ENCODE assay signal across 1 cellular context in genomic region chr9:33460854-33461253, GRCh38.
TF ChIP-seq lines count a peak whose summit lies in the region.

No MANE protein-coding gene starts in this region.

TF ChIP-seq in IMR-90, 13 proteins besides CTCF, POLR2A, EP300 and RAD21:
- TF ChIP-seq FOS (IDR thresholded peaks at IDR 0.05; ENCODE audit: low read depth, low read length) (no peak), RCOR1 (IDR thresholded peaks at IDR 0.05; ENCODE audit: insufficient replicate concordance, low read length) (no peak), CEBPB (IDR thresholded peaks at IDR 0.05; ENCODE audit: low read depth, low read length) (no peak), NFE2L2 (IDR thresholded peaks at IDR 0.05; ENCODE audit: low read depth, low read length) (no peak), BHLHE40 (IDR thresholded peaks at IDR 0.05; ENCODE audit: low read depth, low read length) (no peak), MXI1 (IDR thresholded peaks at IDR 0.05; ENCODE audit: borderline replicate concordance, low read depth, low read length) (no peak), CHD1 (IDR thresholded peaks at IDR 0.05; ENCODE audit: low read depth, low read length) (no peak), SMC3 (IDR thresholded peaks at IDR 0.05; ENCODE audit: low read depth, low read length) (no peak), MAZ (IDR thresholded peaks at IDR 0.05; ENCODE audit: borderline replicate concordance, low read depth, low read length) (no peak), MAFK (IDR thresholded peaks at IDR 0.05; ENCODE audit: low read depth, low read length) (no peak), RFX5 (IDR thresholded peaks at IDR 0.05; ENCODE audit: low read depth, low read length) (no peak)
- TF ChIP-seq, protein P1, sequence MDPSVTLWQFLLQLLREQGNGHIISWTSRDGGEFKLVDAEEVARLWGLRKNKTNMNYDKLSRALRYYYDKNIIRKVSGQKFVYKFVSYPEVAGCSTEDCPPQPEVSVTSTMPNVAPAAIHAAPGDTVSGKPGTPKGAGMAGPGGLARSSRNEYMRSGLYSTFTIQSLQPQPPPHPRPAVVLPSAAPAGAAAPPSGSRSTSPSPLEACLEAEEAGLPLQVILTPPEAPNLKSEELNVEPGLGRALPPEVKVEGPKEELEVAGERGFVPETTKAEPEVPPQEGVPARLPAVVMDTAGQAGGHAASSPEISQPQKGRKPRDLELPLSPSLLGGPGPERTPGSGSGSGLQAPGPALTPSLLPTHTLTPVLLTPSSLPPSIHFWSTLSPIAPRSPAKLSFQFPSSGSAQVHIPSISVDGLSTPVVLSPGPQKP (IDR thresholded peaks at IDR 0.05; ENCODE audit: borderline replicate concordance, low read depth, low read length), result no peak
- TF ChIP-seq, protein P2, sequence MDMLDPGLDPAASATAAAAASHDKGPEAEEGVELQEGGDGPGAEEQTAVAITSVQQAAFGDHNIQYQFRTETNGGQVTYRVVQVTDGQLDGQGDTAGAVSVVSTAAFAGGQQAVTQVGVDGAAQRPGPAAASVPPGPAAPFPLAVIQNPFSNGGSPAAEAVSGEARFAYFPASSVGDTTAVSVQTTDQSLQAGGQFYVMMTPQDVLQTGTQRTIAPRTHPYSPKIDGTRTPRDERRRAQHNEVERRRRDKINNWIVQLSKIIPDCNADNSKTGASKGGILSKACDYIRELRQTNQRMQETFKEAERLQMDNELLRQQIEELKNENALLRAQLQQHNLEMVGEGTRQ (IDR thresholded peaks at IDR 0.05; ENCODE audit: low read depth, low read length), result no peak
